In genomic region chr10:27242951-27243551, GRCh38 we compare ENCODE assay signal across 8 cellular contexts. TPM values are rescaled to one million over a fixed set of nuclear protein-coding genes. Genes with fewer than 3 reads are reported as not detected.
DNase-seq lines count a peak whose midpoint lies in the region; ATAC-seq and TF ChIP-seq lines count a peak whose summit lies in the region.

No MANE protein-coding gene starts in this region.

- peak overlapping the region; percentile 81 for H4K12ac ChIP-seq in trophoblast cell (ENCODE audit: low read depth, low read length)

- peak; percentile 91 for DNase-seq in DMS53 (lab: John Stamatoyannopoulos, UW)
- peak; percentile 93 for DNase-seq in Karpas-422
- peak; percentile 72 for DNase-seq in SK-N-SH
- DNase-seq in adrenal gland = peak; percentile 60 to 86 (median 69)
- DNase-seq in left ventricle myocardium inferior = peak; percentile 44
- DNase-seq in trophoblast cell = peak; percentile 21 to 52
- DNase-seq in aorta = peak in 1 of 2 donors; percentile 60

- H3K9me3 ChIP-seq in Karpas-422 (ENCODE audit: low read length) = no peaks in the 10 kb centered on the region
- H3K9me3 ChIP-seq in SK-N-SH = no peaks in the 10 kb centered on the region; the same call in 1 of the 2 replicates
- H3K9me3 ChIP-seq in adrenal gland (replicated peaks in 1 of 3) = no peaks in the 10 kb centered on the region
- H3K9me3 ChIP-seq in left ventricle myocardium inferior (replicated peaks) = no peaks in the 10 kb centered on the region
- no peaks in the 10 kb centered on the region for H3K9me3 ChIP-seq in trophoblast cell (ENCODE audit: insufficient read depth, low read depth, low read length)
- H3K9me3 ChIP-seq in aorta (ENCODE audit: control insufficient read depth, low read length) = no peaks in the 10 kb centered on the region

- H3K79me2 ChIP-seq in Karpas-422 (ENCODE audit: low read length) (peaks cover 29% of the 10 kb centered on the region), SK-N-SH (ENCODE audit: insufficient read depth) (peaks cover 28% of the 10 kb centered on the region), trophoblast cell (ENCODE audit: control insufficient read depth, insufficient read depth, low read length, poor library complexity) (peaks cover 15% of the 10 kb centered on the region)

- H3K18ac ChIP-seq in trophoblast cell (ENCODE audit: low read length) = peak overlapping the region; percentile 89

- peak overlapping the region; percentile 2 for H2BK5ac ChIP-seq in trophoblast cell (ENCODE audit: low read depth, low read length, poor library complexity)

- ATAC-seq in GM21447 (IDR thresholded peaks at IDR 0.05; ENCODE audit: unreplicated experiment) (peak; percentile 40), aorta (ENCODE audit: low FRiP score) (peak; percentile 67)

- TF ChIP-seq CTCF in SK-N-SH (IDR thresholded peaks at IDR 0.05) (no peak), adrenal gland (IDR thresholded peaks at IDR 0.05) (no peak), left ventricle myocardium inferior (IDR thresholded peaks at IDR 0.05; ENCODE audit: borderline replicate concordance) (no peak)

- TF ChIP-seq POLR2A in adrenal gland (IDR thresholded peaks at IDR 0.05) = peak; percentile 16 to 79

- H3K9me2 ChIP-seq in Karpas-422 (replicated peaks; ENCODE audit: insufficient read depth, low read length) (no peaks in the 10 kb centered on the region), SK-N-SH (no peaks in the 10 kb centered on the region)

- peak overlapping the region; percentile 49 for H2AK5ac ChIP-seq in trophoblast cell (ENCODE audit: low read length)

- no peak overlapping the region for H2BK120ac ChIP-seq in trophoblast cell (ENCODE audit: insufficient read depth, low read length, poor library complexity)

- no peak for TF ChIP-seq RAD21 in SK-N-SH (IDR thresholded peaks at IDR 0.05; ENCODE audit: low read length)

- H3K4me3 ChIP-seq in Karpas-422 (ENCODE audit: low read length) = peak overlapping the region; percentile 76
- peak overlapping the region; percentile 84 to 90 for H3K4me3 ChIP-seq in SK-N-SH (ENCODE audit: low read depth in 2 of 2, low read length in 1 of 2)
- H3K4me3 ChIP-seq in adrenal gland = peak overlapping the region in 2 of 4 donors; percentile 76 to 78
- H3K4me3 ChIP-seq in left ventricle myocardium inferior = peak overlapping the region; percentile 87
- H3K4me3 ChIP-seq in trophoblast cell (ENCODE audit: low read depth, low read length) = peak overlapping the region; percentile 76
- peak overlapping the region; percentile 29 to 40 for H3K4me3 ChIP-seq in aorta (ENCODE audit: low read length in 2 of 2)

- H4K8ac ChIP-seq in trophoblast cell (ENCODE audit: low read depth, low read length) = peak overlapping the region; percentile 97

- H3K9ac ChIP-seq in Karpas-422 (ENCODE audit: low read length) = peak overlapping the region; percentile 84
- peak overlapping the region; percentile 83 for H3K9ac ChIP-seq in SK-N-SH
- H3K9ac ChIP-seq in trophoblast cell (ENCODE audit: low read length) = peak overlapping the region; percentile 80

- H3K4me2 ChIP-seq in Karpas-422 (ENCODE audit: low read depth, low read length, poor library complexity, severe bottlenecking) (peak overlapping the region; percentile 88), SK-N-SH (peak overlapping the region; percentile 75), trophoblast cell (ENCODE audit: low read length) (peak overlapping the region; percentile 77)

- TF ChIP-seq EP300 in SK-N-SH (IDR thresholded peaks at IDR 0.05; ENCODE audit: borderline replicate concordance in 1 of 2, low read depth in 1 of 2, low read length in 1 of 2) = no peak; a peak in 1 of 4 replicates

- H4K91ac ChIP-seq in trophoblast cell (ENCODE audit: low read depth, low read length) = peak overlapping the region; percentile 87

- H3K27me3 ChIP-seq in Karpas-422 (ENCODE audit: low read length) = no peaks in the 10 kb centered on the region
- no peaks in the 10 kb centered on the region for H3K27me3 ChIP-seq in SK-N-SH (ENCODE audit: insufficient read depth)
- no peaks in the 10 kb centered on the region for H3K27me3 ChIP-seq in adrenal gland
- no peaks in the 10 kb centered on the region for H3K27me3 ChIP-seq in left ventricle myocardium inferior (ENCODE audit: low read depth)
- H3K27me3 ChIP-seq in trophoblast cell (ENCODE audit: insufficient read depth, low read length) = no peaks in the 10 kb centered on the region
- no peaks in the 10 kb centered on the region for H3K27me3 ChIP-seq in aorta (ENCODE audit: control insufficient read depth in 1 of 2, insufficient read depth in 2 of 2, low read length in 1 of 2)

- H4K20me1 ChIP-seq in Karpas-422 (ENCODE audit: insufficient read depth, low read depth, low read length) (no peaks in the 10 kb centered on the region), SK-N-SH (ENCODE audit: insufficient read depth) (no peaks in the 10 kb centered on the region)

- peaks cover 23% of the 10 kb centered on the region for H3K79me1 ChIP-seq in trophoblast cell (ENCODE audit: low read length)

- H3K36me3 ChIP-seq in Karpas-422 (ENCODE audit: insufficient read depth, low read length) (no peaks in the 10 kb centered on the region), SK-N-SH (replicated peaks in 1 of 2; ENCODE audit: control insufficient read depth in 1 of 2, insufficient read depth in 2 of 2, low read length in 1 of 2) (peaks cover 0 to 5% of the 10 kb centered on the region in 2 experiments), adrenal gland (replicated peaks in 1 of 2) (no peaks in the 10 kb centered on the region), left ventricle myocardium inferior (no peaks in the 10 kb centered on the region), trophoblast cell (ENCODE audit: control insufficient read depth in 1 of 2, insufficient read depth in 2 of 2, low read length in 2 of 2) (peaks cover 0 to 2% of the 10 kb centered on the region in 2 experiments), aorta (ENCODE audit: control insufficient read depth in 1 of 2, insufficient read depth in 2 of 2, low read length in 1 of 2) (no peaks in the 10 kb centered on the region)

- no peak overlapping the region for H2BK12ac ChIP-seq in trophoblast cell (ENCODE audit: low read length)

- H2AFZ ChIP-seq in Karpas-422 (ENCODE audit: low read length) (no peak overlapping the region; the same call in 1 of the 2 replicates), SK-N-SH (ENCODE audit: low read depth) (peak overlapping the region; percentile 83), trophoblast cell (ENCODE audit: insufficient read depth, low read length, poor library complexity) (peak overlapping the region; percentile 77)

- H3K4ac ChIP-seq in trophoblast cell (ENCODE audit: low read depth, low read length) = no peak overlapping the region

- H3K14ac ChIP-seq in trophoblast cell (ENCODE audit: low read length) = peak overlapping the region; percentile 74

- no peak overlapping the region for H3K23ac ChIP-seq in trophoblast cell (ENCODE audit: low read length)

- intact Hi-C loops in adrenal gland (cut with DNase I) = no loop called here
- intact Hi-C loops in left ventricle myocardium inferior (cut with micrococcal nuclease) = no loop called here
- intact Hi-C loops in aorta (cut with DNase I) = loop anchor here in 1 of 2 donors (1.0 to 10.0 kb wide), 2 partner anchors 89 to 262 kb away; partner anchors contain the start of genes RAB18 and YME1L1

- CTCF ChIA-PET in SK-N-SH (lab: Yijun Ruan, JAX) = interaction anchor here (1.0 to 1.8 kb wide), 3 partner anchors 12 to 89 kb away, joined by 3 to 5 read pairs (median 4); partner anchors contain the start of gene YME1L1

- WGBS in SK-N-SH (ENCODE audit: low lambda C conversion rate) = 2% methylated on average over 12 of the region's 12 CpGs
- WGBS in adrenal gland, 4 donors = 7 to 16% (median 11%) methylated on average over 10 to 12 of the region's 12 CpGs
- no CpG with 5 or more reads among the region's 12 CpGs for WGBS in trophoblast cell (ENCODE audit: extremely low coverage, insufficient coverage, insufficient read length)
- 28 to 30% methylated on average over 10 to 12 of the region's 12 CpGs for WGBS in aorta, 2 donors

- peaks cover 32% of the 10 kb centered on the region for H3F3A ChIP-seq in SK-N-SH (replicated peaks; ENCODE audit: insufficient read depth)

- H3K27ac ChIP-seq in Karpas-422 (ENCODE audit: low read length) = peak overlapping the region; percentile 96
- peak overlapping the region; percentile 97 to 100 for H3K27ac ChIP-seq in SK-N-SH (ENCODE audit: low read depth in 2 of 2, low read length in 1 of 2)
- peak overlapping the region; percentile 86 to 98 (median 97) for H3K27ac ChIP-seq in adrenal gland
- H3K27ac ChIP-seq in left ventricle myocardium inferior (replicated peaks) = peak overlapping the region; percentile 99
- H3K27ac ChIP-seq in trophoblast cell (ENCODE audit: low read depth, low read length) = peak overlapping the region; percentile 56
- peak overlapping the region in 1 of 2 donors; percentile 91 for H3K27ac ChIP-seq in aorta (ENCODE audit: low read depth in 1 of 2, low read length in 2 of 2)

- peaks cover 43% of the 10 kb centered on the region for H3K4me1 ChIP-seq in Karpas-422 (ENCODE audit: low read length)
- H3K4me1 ChIP-seq in SK-N-SH (ENCODE audit: control insufficient read depth in 1 of 2, insufficient read depth in 2 of 2, low read depth in 1 of 2, low read length in 1 of 2) = peaks cover 0 to 16% of the 10 kb centered on the region in 2 experiments; a peak in 3 of 4 replicates
- peaks cover 15 to 24% of the 10 kb centered on the region in 2 donors for H3K4me1 ChIP-seq in adrenal gland (replicated peaks in 1 of 2)
- H3K4me1 ChIP-seq in left ventricle myocardium inferior = peaks cover 47% of the 10 kb centered on the region
- peaks cover 4% of the 10 kb centered on the region in 2 experiments for H3K4me1 ChIP-seq in trophoblast cell (ENCODE audit: control insufficient read depth in 1 of 2, insufficient read depth in 2 of 2, low read length in 2 of 2)
- H3K4me1 ChIP-seq in aorta (ENCODE audit: control insufficient read depth in 1 of 2, insufficient read depth in 2 of 2, low read length in 2 of 2) = no peaks in the 10 kb centered on the region

- POLR2A ChIA-PET in SK-N-SH (lab: Yijun Ruan, JAX) = interaction anchor here (0.6 to 1.3 kb wide), 2 partner anchors 89 kb away, joined by 3 read pairs; partner anchors contain the start of gene YME1L1

TF ChIP-seq in SK-N-SH, 30 proteins besides CTCF, POLR2A, EP300 and RAD21 (continues in another document):
- TF ChIP-seq RXRA (IDR thresholded peaks at IDR 0.05; ENCODE audit: borderline replicate concordance, low read depth) = no peak
- TF ChIP-seq TEAD4 (IDR thresholded peaks at IDR 0.05; ENCODE audit: borderline replicate concordance, insufficient read depth) = no peak
- TF ChIP-seq NFIC (IDR thresholded peaks at IDR 0.05; ENCODE audit: borderline replicate concordance) = no peak
- TF ChIP-seq EZH2phosphoT487 (IDR thresholded peaks at IDR 0.05; ENCODE audit: borderline replicate concordance, low read depth) = no peak

RNA-seq across cellular contexts. Expression of gene ACBD5, which starts 2.5 kb away (rescaled TPM):
- 18.3 and 18.4 TPM in 2 replicates for total RNA-seq in Karpas-422 (2014; rRNA removed; shearing (Covaris generic); ENCODE audit: low replicate concordance)
- polyA plus RNA-seq in SK-N-SH (2012; rRNA removed) (12.5 and 14.8 TPM in 2 replicates), adrenal gland (10 to 100 TPM; 10.4 to 50.9 (median 18.0) TPM), aorta (10 to 100 TPM in 1 of 2 donors, 1 to 10 TPM in 1; 7.3 to 25.9 TPM)
- polyA plus RNA-seq in SK-N-SH (2012; cell fraction: cytosol; rRNA removed) = 18.3 and 22.1 TPM in 2 replicates
- polyA plus RNA-seq in SK-N-SH (2012; cell fraction: nucleus; rRNA removed) = 6.1 and 8.8 TPM in 2 replicates
- total RNA-seq in adrenal gland (10 to 100 TPM; 35.6 to 61.9 (median 45.7) TPM), left ventricle myocardium inferior (64.0 TPM), aorta (10 to 100 TPM; 13.9 to 21.7 TPM)
- 14.6 TPM in 2 replicates for polyA plus RNA-seq in trophoblast cell (2013)
